In the genomic region with DNA sequence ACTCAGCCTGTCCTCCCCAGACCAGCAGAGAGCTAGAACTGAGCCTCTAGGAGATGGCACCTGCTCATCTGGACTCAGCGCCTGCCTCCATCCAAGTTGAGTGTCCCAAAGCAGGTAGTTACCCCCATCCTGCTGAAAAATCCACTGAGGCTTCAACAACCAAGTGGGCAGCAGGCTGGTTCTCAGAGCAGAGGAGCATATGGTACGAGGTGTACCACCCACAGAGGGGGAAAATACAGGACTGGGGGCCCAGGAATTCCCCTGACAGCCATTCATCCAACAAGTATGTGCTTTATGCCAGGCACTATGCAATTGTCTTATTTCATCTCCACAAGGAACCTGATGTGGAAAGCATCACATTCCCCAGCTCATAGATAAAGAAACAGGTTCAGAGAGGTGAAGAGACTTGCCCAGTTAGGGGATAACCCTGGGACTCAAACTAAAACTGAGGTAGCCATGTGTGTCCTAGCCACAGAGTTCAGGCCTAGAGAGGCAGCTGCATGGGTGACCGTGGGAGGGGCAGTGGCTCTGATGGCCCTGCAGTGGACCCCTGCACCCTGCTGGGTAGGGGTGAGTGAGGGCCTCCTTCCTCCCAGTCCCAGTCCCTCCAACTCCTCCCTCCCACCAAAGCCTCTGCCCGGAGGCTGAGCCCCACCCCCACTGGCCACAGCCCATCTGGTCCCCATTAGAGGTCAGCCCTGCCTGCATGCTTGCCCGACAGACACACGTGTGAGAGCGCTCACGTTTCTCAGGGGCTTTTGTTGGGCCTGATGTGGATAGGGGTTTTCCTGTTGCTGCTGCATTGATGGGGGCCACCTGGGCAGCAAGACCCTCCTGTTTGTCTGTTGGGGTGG, we compare ENCODE assay signal across 9 cellular contexts. TPM values are rescaled to one million over a fixed set of nuclear protein-coding genes. Genes with fewer than 3 reads are reported as not detected.
DNase-seq lines count a peak whose midpoint lies in the region; ATAC-seq and TF ChIP-seq lines count a peak whose summit lies in the region.
"Had no signal": no experiment of that assay in that cellular context is flagged by ENCODE, and none has a peak within 500 bp of the region (broad histone marks: within the 10 kb centered on the region; RNA-seq: fewer than 3 reads in every experiment).

No MANE protein-coding gene starts in this region.

- ATAC-seq in GM21367 (IDR thresholded peaks at IDR 0.05; ENCODE audit: unreplicated experiment) (peak; percentile 62), HG03442 (IDR thresholded peaks at IDR 0.05; ENCODE audit: unreplicated experiment) (peak; percentile 70)

- no peak overlapping the region for H3K4me3 ChIP-seq in BJ (ENCODE audit: low read depth, low read length)
- H3K4me3 ChIP-seq: Peyer's patch had no signal

- no peaks in the 10 kb centered on the region for H3K27me3 ChIP-seq in BJ (ENCODE audit: control insufficient read depth, insufficient read depth, low read length)
- H3K27me3 ChIP-seq: Peyer's patch had no signal

- H3K36me3 ChIP-seq in BJ (ENCODE audit: control insufficient read depth, insufficient read depth, low read length) = peaks cover 18% of the 10 kb centered on the region

- CTCF ChIA-PET in BJ (lab: Yijun Ruan, JAX) = interaction anchor here (0.7 to 1.7 kb wide), 3 partner anchors 31 to 88 kb away, joined by 3 to 4 read pairs (median 3); no protein-coding TSS in a partner anchor

- TF ChIP-seq CTCF in BJ (IDR thresholded peaks at IDR 0.05; ENCODE audit: insufficient read depth, low read depth, low read length) = no peak

- DNase-seq in BJ (ENCODE audit: low read depth) (peak; percentile 63), iris pigment epithelial cell (ENCODE audit: low read depth) (peak; percentile 69), COLO668 (lab: John Stamatoyannopoulos, UW; ENCODE audit: unreplicated experiment) (no peak), SHP77 treated with DMSO at 0.1 percent for 48 hours (lab: John Stamatoyannopoulos, UW) (no peak), SHP77 (lab: John Stamatoyannopoulos, UW) (no peak)
- DNase-seq in activated CD4-positive, CD25-positive, alpha-beta regulatory T cell (lab: John Stamatoyannopoulos, UW) = no peak

- POLR2A ChIA-PET in BJ (lab: Charles Lee) = interaction anchor here (0.6 kb wide), 1 partner anchor 44 kb away, joined by 4 read pairs; no protein-coding TSS in a partner anchor

RNA-seq across cellular contexts. Expression of a gene that starts 11.4 kb away (rescaled TPM):
- 17.1 and 31.0 TPM in 2 replicates for polyA plus RNA-seq in BJ (2011; rRNA removed)
- 36.3 and 48.2 TPM in 2 replicates for polyA minus RNA-seq in BJ (2011; rRNA and poly(A)+ RNA removed)

RNA-seq across cellular contexts. Expression of a gene that starts 25.3 kb away (rescaled TPM):
- 18.0 and 19.3 TPM in 2 replicates for polyA plus RNA-seq in BJ (2011; rRNA removed)
- 13.1 and 13.7 TPM in 2 replicates for polyA minus RNA-seq in BJ (2011; rRNA and poly(A)+ RNA removed)

RNA-seq across cellular contexts. Expression of a gene that starts 41.3 kb away (rescaled TPM):
- 372 and 435 TPM in 2 replicates for polyA plus RNA-seq in BJ (2011; rRNA removed)
- 131 and 175 TPM in 2 replicates for polyA minus RNA-seq in BJ (2011; rRNA and poly(A)+ RNA removed)

Comparison
In these comparisons a context has a peak if more than half of its experiments do, and no peak if none do; other contexts are left out.
1. DNase-seq: peak in BJ (single experiment) and iris pigment epithelial cell (single experiment); none in COLO668 (single experiment), SHP77 treated with DMSO at 0.1 percent for 48 hours (single experiment), SHP77 (0 of 2) and activated CD4-positive, CD25-positive, alpha-beta regulatory T cell (0 of 4).